Comparison of ENCODE assay signal across 22 cellular contexts in the genomic region with DNA sequence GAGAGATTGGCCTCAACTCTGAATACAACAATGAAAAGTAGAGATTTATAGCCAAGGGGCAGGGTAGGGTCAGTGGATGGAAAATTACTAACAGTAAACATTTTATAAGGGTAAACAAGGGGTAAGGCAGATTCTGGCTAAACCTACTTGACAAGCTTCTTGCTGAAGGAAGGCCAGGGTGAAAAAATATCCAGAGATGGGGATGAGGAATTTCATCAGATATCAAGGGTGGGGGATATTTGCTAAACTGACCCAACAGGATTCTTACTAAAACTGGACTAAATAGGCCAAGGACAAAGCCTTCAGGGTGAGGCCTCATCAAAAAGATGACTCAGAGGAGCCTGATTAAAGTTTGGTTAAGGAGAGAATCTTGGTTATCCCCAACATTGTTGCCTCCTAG.
DNase-seq lines count a peak whose midpoint lies in the region; ATAC-seq, FAIRE-seq and TF ChIP-seq lines count a peak whose summit lies in the region.
"Had no signal": no experiment of that assay in that cellular context is flagged by ENCODE, and none has a peak within 500 bp of the region (broad histone marks: within the 10 kb centered on the region; RNA-seq: fewer than 3 reads in every experiment).

No MANE protein-coding gene starts in this region.

- dilution Hi-C loops in endothelial cell of umbilical vein (cut with MboI; ENCODE audit: extremely low pct_ligation_motif_present, low sequenced_read_pairs): no loop called here

- in situ Hi-C loops in HepG2 (cut with HindIII; ENCODE audit: extremely low pct_ligation_motif_present, low pct_unique_long_range_greater_than_20kb): no loop called here

- no peaks in the 10 kb centered on the region for H3K9me1 ChIP-seq in endothelial cell of umbilical vein (replicated peaks; ENCODE audit: control insufficient read depth, extremely low read depth, insufficient read depth, low read length)

- TF ChIP-seq POLR2A in HepG2 (IDR thresholded peaks at IDR 0.05; ENCODE audit: insufficient read depth in 1 of 2, low read depth in 2 of 2, low read length in 2 of 2) (no peak), right lobe of liver (IDR thresholded peaks at IDR 0.05) (no peak), endothelial cell of umbilical vein (IDR thresholded peaks at IDR 0.05; ENCODE audit: low read depth, low read length) (no peak)

- no peak overlapping the region for H3K4me3 Mint-ChIP-seq in activated CD8-positive, alpha-beta T cell treated with anti-CD3 and anti-CD28 coated beads, Interleukin-2, amount 10 ng/mL, durations not matched to agents 7 days and 5 days
- H3K4me3 Mint-ChIP-seq: central memory CD8-positive, alpha-beta T cell; naive B cell had no signal

- H2AFZ ChIP-seq in HepG2 (ENCODE audit: low read length) (no peak overlapping the region), PC-9 (no peak overlapping the region), endothelial cell of umbilical vein (ENCODE audit: low read depth, low read length) (no peak overlapping the region)

- H3K4me1 ChIP-seq in HepG2 (ENCODE audit: insufficient read depth, low read length) (no peaks in the 10 kb centered on the region), right lobe of liver (no peaks in the 10 kb centered on the region), PC-9 (replicated peaks; ENCODE audit: insufficient read depth) (peaks cover 78% of the 10 kb centered on the region), endothelial cell of umbilical vein (ENCODE audit: control insufficient read depth, extremely low read depth, insufficient read depth, low read length) (peaks cover 4% of the 10 kb centered on the region), left ventricle myocardium inferior (peaks cover 17% of the 10 kb centered on the region)
- H3K4me1 ChIP-seq: psoas muscle had no signal

- BruUV-seq in HepG2 (replicated peaks; lab: Mats Ljungman, UMichigan): no TSS peak
- no TSS peak for BruUV-seq in PC-9 (replicated peaks; lab: Mats Ljungman, UMichigan)
- no TSS peak for BruUV-seq in endothelial cell of umbilical vein (replicated peaks; lab: Mats Ljungman, UMichigan)

- CTCF ChIA-PET in HepG2 (lab: Yijun Ruan, JAX; ENCODE audit: low intra/inter-chr PET ratio, low total read pairs): no interaction called here
- CTCF ChIA-PET in PC-9 (lab: Charles Lee): interaction anchor here (0.6 kb wide), 1 partner anchor 180 kb away, joined by 8 read pairs; no protein-coding TSS in a partner anchor
- CTCF ChIA-PET in endothelial cell of umbilical vein (lab: Charles Lee): no interaction called here
- CTCF ChIA-PET in activated CD8-positive, alpha-beta T cell treated with anti-CD3 and anti-CD28 coated beads, Interleukin-2, amount 10 ng/mL, durations not matched to agents 7 days and 5 days (lab: Charles Lee): no interaction called here

- no peak for ATAC-seq in HepG2
- ATAC-seq in right lobe of liver: no peak
- ATAC-seq in activated CD8-positive, alpha-beta T cell treated with anti-CD3 and anti-CD28 coated beads, Interleukin-2, amount 10 ng/mL, durations not matched to agents 7 days and 5 days: no peak
- ATAC-seq: HCT116, left colon, psoas muscle had no signal

- no peaks in the 10 kb centered on the region for H3K9me3 Mint-ChIP-seq in activated CD8-positive, alpha-beta T cell treated with anti-CD3 and anti-CD28 coated beads, Interleukin-2, amount 10 ng/mL, durations not matched to agents 7 days and 5 days (ENCODE audit: insufficient read depth)
- H3K9me3 Mint-ChIP-seq: central memory CD8-positive, alpha-beta T cell had no signal

- peaks cover 12% of the 10 kb centered on the region for H3K36me3 Mint-ChIP-seq in activated CD8-positive, alpha-beta T cell treated with anti-CD3 and anti-CD28 coated beads, Interleukin-2, amount 10 ng/mL, durations not matched to agents 7 days and 5 days (ENCODE audit: low read depth)
- H3K36me3 Mint-ChIP-seq: naive B cell had no signal

- TF ChIP-seq RAD21 in HepG2 (CRISPR knock-in tag; IDR thresholded peaks at IDR 0.05): no peak

- peaks cover 26% of the 10 kb centered on the region for H3K4me1 Mint-ChIP-seq in activated CD8-positive, alpha-beta T cell treated with anti-CD3 and anti-CD28 coated beads, Interleukin-2, amount 10 ng/mL, durations not matched to agents 7 days and 5 days (ENCODE audit: low read depth)

- no peak overlapping the region for H3K27ac Mint-ChIP-seq in activated CD8-positive, alpha-beta T cell treated with anti-CD3 and anti-CD28 coated beads, Interleukin-2, amount 10 ng/mL, durations not matched to agents 7 days and 5 days
- H3K27ac Mint-ChIP-seq: activated T-helper 2 cell treated with anti-CD3 and anti-CD28 coated beads, Interferon-gamma antibody, Interleukin-2, Interleukin-4, amounts not matched to agents 10 μg/mL and 5 μg/mL and 100 μg/mL, durations not matched to agents 14 hours and 24 hours and 36 hours had no signal

- peaks cover 26% of the 10 kb centered on the region for H3F3A ChIP-seq in PC-9 (ENCODE audit: insufficient read depth, low read depth)

- H3K79me2 ChIP-seq in HepG2 (ENCODE audit: insufficient read depth, low read length) (no peaks in the 10 kb centered on the region), PC-9 (ENCODE audit: low read depth) (no peaks in the 10 kb centered on the region), endothelial cell of umbilical vein (ENCODE audit: control insufficient read depth, insufficient read depth, low read length) (no peaks in the 10 kb centered on the region)

- POLR2A ChIA-PET in HepG2 (lab: Yijun Ruan, JAX) (no interaction called here), PC-9 (lab: Charles Lee; ENCODE audit: unreplicated experiment) (interaction anchor here (0.6 kb wide), 1 partner anchor 137 kb away, joined by 13 read pairs; no protein-coding TSS in a partner anchor), endothelial cell of umbilical vein (lab: Charles Lee) (no interaction called here)
- POLR2A ChIA-PET in activated CD8-positive, alpha-beta T cell treated with anti-CD3 and anti-CD28 coated beads, Interleukin-2, amount 10 ng/mL, durations not matched to agents 7 days and 5 days (lab: Charles Lee): interaction anchor here (0.6 kb wide), 1 partner anchor 66 kb away, joined by 3 read pairs; no protein-coding TSS in a partner anchor

- H3K4me2 ChIP-seq in HepG2 (ENCODE audit: low read depth, low read length): no peak overlapping the region
- peak overlapping the region; percentile 15; the same call in 1 of the 2 replicates for H3K4me2 ChIP-seq in PC-9
- H3K4me2 ChIP-seq in endothelial cell of umbilical vein (ENCODE audit: insufficient read depth, low read length): no peak overlapping the region
- H3K4me2 ChIP-seq: BLaER1 had no signal

- H3K9me3 ChIP-seq in HepG2 (ENCODE audit: low read length) (no peaks in the 10 kb centered on the region), right lobe of liver (no peaks in the 10 kb centered on the region), PC-9 (ENCODE audit: insufficient read depth, low read depth) (no peaks in the 10 kb centered on the region), endothelial cell of umbilical vein (replicated peaks; ENCODE audit: control insufficient read depth, insufficient read depth, low read length) (no peaks in the 10 kb centered on the region), left ventricle myocardium inferior (replicated peaks) (no peaks in the 10 kb centered on the region)
- H3K9me3 ChIP-seq: BLaER1, heart right ventricle, psoas muscle, upper lobe of right lung had no signal

- H3K36me3 ChIP-seq in HepG2 (replicated peaks in 1 of 2; ENCODE audit: control insufficient read depth in 1 of 2, insufficient read depth in 2 of 2, low read length in 2 of 2) (no peaks in the 10 kb centered on the region), right lobe of liver (no peaks in the 10 kb centered on the region), PC-9 (ENCODE audit: low read depth) (no peaks in the 10 kb centered on the region), endothelial cell of umbilical vein (ENCODE audit: control insufficient read depth in 2 of 2, extremely low read depth in 1 of 2, insufficient read depth in 2 of 2, low read length in 2 of 2) (no peaks in the 10 kb centered on the region), left ventricle myocardium inferior (no peaks in the 10 kb centered on the region)
- H3K36me3 ChIP-seq: BLaER1, heart right ventricle, upper lobe of right lung had no signal

- TF ChIP-seq EP300 in HepG2 (IDR thresholded peaks at IDR 0.05; ENCODE audit: low read depth in 2 of 2, low read length in 2 of 2) (no peak), HepG2 (CRISPR knock-in tag; IDR thresholded peaks at IDR 0.05; ENCODE audit: borderline replicate concordance) (no peak)

- no peaks in the 10 kb centered on the region for H3K27me3 ChIP-seq in HepG2 (ENCODE audit: control insufficient read depth in 1 of 2, insufficient read depth in 2 of 2, low read length in 2 of 2)
- no peaks in the 10 kb centered on the region for H3K27me3 ChIP-seq in right lobe of liver
- no peaks in the 10 kb centered on the region for H3K27me3 ChIP-seq in PC-9 (ENCODE audit: insufficient read depth, low read depth)
- no peaks in the 10 kb centered on the region for H3K27me3 ChIP-seq in endothelial cell of umbilical vein (ENCODE audit: control insufficient read depth in 2 of 2, insufficient read depth in 2 of 2, low read length in 2 of 2)
- H3K27me3 ChIP-seq in left ventricle myocardium inferior (ENCODE audit: low read depth): no peaks in the 10 kb centered on the region
- H3K27me3 ChIP-seq: BLaER1, heart right ventricle, upper lobe of right lung had no signal

- intact Hi-C loops in HepG2 (cut with micrococcal nuclease; ENCODE audit: unreplicated experiment): no loop called here
- intact Hi-C loops in right lobe of liver (cut with DNase I): no loop called here
- intact Hi-C loops in PC-9 (cut with micrococcal nuclease; ENCODE audit: unreplicated experiment): loop anchor here (1.0 to 5.0 kb wide), 7 partner anchors 18 to 210 kb away; no protein-coding TSS in a partner anchor
- intact Hi-C loops in endothelial cell of umbilical vein (cut with micrococcal nuclease): no loop called here
- intact Hi-C loops in left ventricle myocardium inferior (cut with micrococcal nuclease): no loop called here

- H3K4me3 ChIP-seq in HepG2 (replicated peaks in 1 of 3; ENCODE audit: insufficient read depth in 1 of 3, low read depth in 2 of 3, low read length in 3 of 3) (no peak overlapping the region), right lobe of liver (no peak overlapping the region), PC-9 (no peak overlapping the region), endothelial cell of umbilical vein (replicated peaks in 1 of 3; ENCODE audit: insufficient read depth in 1 of 3, low read depth in 1 of 3, low read length in 3 of 3) (no peak overlapping the region), left ventricle myocardium inferior (no peak overlapping the region)
- H3K4me3 ChIP-seq: BLaER1, heart right ventricle, psoas muscle, upper lobe of right lung had no signal

- no peak for FAIRE-seq in HepG2 (lab: Jason Lieb, UNC)
- no peak for FAIRE-seq in endothelial cell of umbilical vein (lab: Jason Lieb, UNC)

- no peaks in the 10 kb centered on the region for H3K9me2 ChIP-seq in PC-9 (ENCODE audit: insufficient read depth)

- no peak for DNase-seq in HepG2 (ENCODE audit: low spot score)
- DNase-seq in right lobe of liver: no peak
- DNase-seq in PC-9: peak; percentile 71 to 98
- peak; percentile 26 for DNase-seq in endothelial cell of umbilical vein (ENCODE audit: low read depth, low spot score)
- no peak for DNase-seq in occipital lobe (lab: John Stamatoyannopoulos, UW)
- DNase-seq in activated CD8-positive, alpha-beta T cell treated with anti-CD3 and anti-CD28 coated beads, Interleukin-2, amount 10 ng/mL, durations not matched to agents 7 days and 5 days: no peak
- DNase-seq in left ventricle myocardium inferior: no peak
- no peak for DNase-seq in DMS114 treated with DMSO at 0.1 percent for 48 hours (lab: John Stamatoyannopoulos, UW; ENCODE audit: unreplicated experiment)
- DNase-seq: activated CD4-positive, alpha-beta T cell treated with anti-CD3 and anti-CD28 coated beads for 48 hours; activated CD8-positive, alpha-beta memory T cell treated with anti-CD3 and anti-CD28 coated beads, Interleukin-2, amount 50 U/mL, for 4 hours; EL; heart right ventricle; left colon; naive B cell; NCI-H1436; NCI-H2107; psoas muscle; upper lobe of right lung had no signal

- H3K9ac ChIP-seq in HepG2 (ENCODE audit: insufficient read depth, low read depth, low read length) (no peak overlapping the region), endothelial cell of umbilical vein (replicated peaks; ENCODE audit: extremely low read depth, insufficient read depth, low read length) (no peak overlapping the region)
- H3K9ac ChIP-seq: BLaER1 had no signal

- H3K27ac ChIP-seq in HepG2 (ENCODE audit: extremely low read length, insufficient read depth, low read length) (no peak overlapping the region), right lobe of liver (no peak overlapping the region), PC-9 (peak overlapping the region; percentile 53), endothelial cell of umbilical vein (ENCODE audit: insufficient read depth, low read depth, low read length) (no peak overlapping the region), left ventricle myocardium inferior (replicated peaks) (no peak overlapping the region)
- H3K27ac ChIP-seq: BLaER1, heart right ventricle, psoas muscle, upper lobe of right lung had no signal

- H4K20me1 ChIP-seq in HepG2 (ENCODE audit: insufficient read depth, low read length): no peaks in the 10 kb centered on the region
- no peaks in the 10 kb centered on the region for H4K20me1 ChIP-seq in PC-9 (ENCODE audit: insufficient read depth)
- no peaks in the 10 kb centered on the region for H4K20me1 ChIP-seq in endothelial cell of umbilical vein (replicated peaks; ENCODE audit: control insufficient read depth, extremely low read depth, insufficient read depth, low read length)
- H4K20me1 ChIP-seq: BLaER1 had no signal

- TF ChIP-seq CTCF in HepG2 (CRISPR knock-in tag; IDR thresholded peaks at IDR 0.05): no peak
- no peak for TF ChIP-seq CTCF in right lobe of liver (IDR thresholded peaks at IDR 0.05)
- no peak for TF ChIP-seq CTCF in PC-9 (conservative IDR thresholded peaks at IDR 0.05)
- TF ChIP-seq CTCF in endothelial cell of umbilical vein (IDR thresholded peaks at IDR 0.05; ENCODE audit: extremely low read depth in 1 of 2, insufficient read depth in 1 of 2, low read depth in 1 of 2, low read length in 2 of 2): no peak
- no peak for TF ChIP-seq CTCF in left ventricle myocardium inferior (IDR thresholded peaks at IDR 0.05; ENCODE audit: borderline replicate concordance)

- H3K27me3 Mint-ChIP-seq in activated CD8-positive, alpha-beta T cell treated with anti-CD3 and anti-CD28 coated beads, Interleukin-2, amount 10 ng/mL, durations not matched to agents 7 days and 5 days (ENCODE audit: low read depth): no peaks in the 10 kb centered on the region
- H3K27me3 Mint-ChIP-seq: central memory CD8-positive, alpha-beta T cell; naive B cell had no signal

Comparison
In these comparisons a context has a peak if more than half of its experiments do, and no peak if none do; other contexts are left out.
1. DNase-seq: peak in PC-9 (2 of 2) and endothelial cell of umbilical vein (single experiment); none in HepG2 (single experiment), right lobe of liver (0 of 3), occipital lobe (single experiment), activated CD8-positive, alpha-beta T cell treated with anti-CD3 and anti-CD28 coated beads, Interleukin-2, amount 10 ng/mL, durations not matched to agents 7 days and 5 days (single experiment), left ventricle myocardium inferior (single experiment) and DMS114 treated with DMSO at 0.1 percent for 48 hours (single experiment).
2. POLR2A ChIA-PET loops: an anchor here in PC-9 (0.6 kb wide) and activated CD8-positive, alpha-beta T cell treated with anti-CD3 and anti-CD28 coated beads, Interleukin-2, amount 10 ng/mL, durations not matched to agents 7 days and 5 days (0.6 kb wide); none called in HepG2 and endothelial cell of umbilical vein.